Comparison of ENCODE assay signal across 8 cellular contexts in genomic region chr4:2415881-2416563, GRCh38. TPM values are rescaled to one million over a fixed set of nuclear protein-coding genes. Genes with fewer than 3 reads are reported as not detected.
DNase-seq lines count a peak whose midpoint lies in the region; ATAC-seq and TF ChIP-seq lines count a peak whose summit lies in the region.

No MANE protein-coding gene starts in this region.

- H3K4me1 ChIP-seq in left ventricle myocardium inferior (peaks cover 67% of the 10 kb centered on the region), mucosa of rectum (ENCODE audit: control insufficient read depth in 2 of 2, insufficient read depth in 2 of 2, low read length in 2 of 2) (peaks cover 50 to 56% of the 10 kb centered on the region in 2 donors), upper lobe of right lung (peaks cover 36% of the 10 kb centered on the region)

- H3K36me3 Mint-ChIP-seq in central memory CD8-positive, alpha-beta T cell (ENCODE audit: insufficient read depth), result peaks cover 38% of the 10 kb centered on the region

- H3K4me1 Mint-ChIP-seq in central memory CD8-positive, alpha-beta T cell, result peaks cover 69% of the 10 kb centered on the region

- no peaks in the 10 kb centered on the region for H3K9me3 Mint-ChIP-seq in central memory CD8-positive, alpha-beta T cell

- peak overlapping the region; percentile 70 to 88 for H3K9ac ChIP-seq in mucosa of rectum (ENCODE audit: low read depth in 1 of 2, low read length in 2 of 2)

- H3K27me3 Mint-ChIP-seq in central memory CD8-positive, alpha-beta T cell, result no peaks in the 10 kb centered on the region

- DNase-seq in left ventricle myocardium inferior (no peak), left cardiac atrium (no peak), upper lobe of right lung (no peak), pons (ENCODE audit: low spot score) (no peak), activated gamma-delta T cell treated with Interleukin-2 at 50 U/mL for 16 hours (no peak)
- DNase-seq in central memory CD8-positive, alpha-beta T cell (ENCODE audit: low spot score in 2 of 2), result no peak

- intact Hi-C loops in left ventricle myocardium inferior (cut with micrococcal nuclease), result no loop called here
- intact Hi-C loops in left cardiac atrium (cut with DNase I), result loop anchor here (10.0 kb wide), 2 partner anchors 151 to 171 kb away; partner anchors contain the start of genes HAUS3 (in 1 of the 2), MXD4 (in 1 of the 2) and POLN (in 1 of the 2)
- intact Hi-C loops in upper lobe of right lung (cut with DNase I), result no loop called here

- H3K36me3 ChIP-seq in left ventricle myocardium inferior, result no peaks in the 10 kb centered on the region
- no peaks in the 10 kb centered on the region for H3K36me3 ChIP-seq in mucosa of rectum (ENCODE audit: control insufficient read depth in 2 of 2, insufficient read depth in 2 of 2, low read length in 2 of 2)
- no peaks in the 10 kb centered on the region for H3K36me3 ChIP-seq in upper lobe of right lung

- H3K4me3 ChIP-seq in left ventricle myocardium inferior (peak overlapping the region; percentile 78), mucosa of rectum (ENCODE audit: low read length in 2 of 2) (peak overlapping the region; percentile 63 to 79), upper lobe of right lung (peak overlapping the region; percentile 61)

- H3K27ac Mint-ChIP-seq in central memory CD8-positive, alpha-beta T cell (ENCODE audit: low read depth), result peak overlapping the region; percentile 89

- H3K9me3 ChIP-seq in left ventricle myocardium inferior (replicated peaks) (no peaks in the 10 kb centered on the region), mucosa of rectum (ENCODE audit: control insufficient read depth in 2 of 2, low read length in 2 of 2) (no peaks in the 10 kb centered on the region), upper lobe of right lung (no peaks in the 10 kb centered on the region)

- H3K27ac ChIP-seq in left ventricle myocardium inferior (replicated peaks) (peak overlapping the region; percentile 78), mucosa of rectum (ENCODE audit: low read depth in 2 of 2, low read length in 2 of 2) (peak overlapping the region; percentile 71 to 87), upper lobe of right lung (peak overlapping the region; percentile 60)

- peaks cover 19% of the 10 kb centered on the region for H3K27me3 ChIP-seq in left ventricle myocardium inferior (ENCODE audit: low read depth)
- peaks cover 6 to 19% of the 10 kb centered on the region in 2 donors for H3K27me3 ChIP-seq in mucosa of rectum (ENCODE audit: control insufficient read depth in 2 of 2, insufficient read depth in 2 of 2, low read length in 2 of 2)
- H3K27me3 ChIP-seq in upper lobe of right lung, result peaks cover 8% of the 10 kb centered on the region

- peak overlapping the region; percentile 86 for H3K4me3 Mint-ChIP-seq in central memory CD8-positive, alpha-beta T cell

- TF ChIP-seq CTCF in left ventricle myocardium inferior (IDR thresholded peaks at IDR 0.05; ENCODE audit: borderline replicate concordance), result no peak
- TF ChIP-seq CTCF in upper lobe of right lung (IDR thresholded peaks at IDR 0.05), result no peak

- ATAC-seq in left cardiac atrium, result no peak
- no peak for ATAC-seq in central memory CD8-positive, alpha-beta T cell (replicated peaks; ENCODE audit: extremely low read depth, poor library complexity, severe bottlenecking)
- ATAC-seq in upper lobe of right lung, result no peak
- no peak for ATAC-seq in HG02852 (IDR thresholded peaks at IDR 0.05; ENCODE audit: unreplicated experiment)

RNA-seq across cellular contexts. Expression of gene ZFYVE28, which starts 2.4 kb away (rescaled TPM):
- total RNA-seq in left ventricle myocardium inferior (5.6 TPM), left cardiac atrium (1 to 10 TPM; 5.2 to 7.2 TPM), upper lobe of right lung (16.6 TPM)

RNA-seq across cellular contexts. Expression of gene CFAP99, which starts 2.7 kb away (rescaled TPM):
- total RNA-seq in left ventricle myocardium inferior (not detected), left cardiac atrium (not detected), upper lobe of right lung (not detected)

RNA-seq across cellular contexts. Expression of gene RNF4, which starts 52.9 kb away (rescaled TPM):
- total RNA-seq in left ventricle myocardium inferior (26.0 TPM), left cardiac atrium (10 to 100 TPM; 22.5 to 37.0 TPM), upper lobe of right lung (41.0 TPM)

Comparison
In these comparisons a context has a peak if more than half of its experiments do, and no peak if none do; other contexts are left out.
1. intact Hi-C loops: an anchor here in left cardiac atrium (10.0 kb wide); none called in left ventricle myocardium inferior and upper lobe of right lung.